Comparison of ENCODE assay signal across 1 cellular context in genomic region chr19:55495646-55496349, GRCh38.
TF ChIP-seq lines count a peak whose summit lies in the region.

No MANE protein-coding gene starts in this region.

TF ChIP-seq in GM23338, 12 proteins besides CTCF, POLR2A, EP300 and RAD21 (continued from another document):
- no peak for TF ChIP-seq ZNF462 (CRISPR knock-in tag; IDR thresholded peaks at IDR 0.05)
- TF ChIP-seq ZNF331 (CRISPR knock-in tag; IDR thresholded peaks at IDR 0.05; ENCODE audit: low read depth) = no peak
- TF ChIP-seq ETS1 (IDR thresholded peaks at IDR 0.05) = no peak
- no peak for TF ChIP-seq JUNB (IDR thresholded peaks at IDR 0.05; ENCODE audit: unreplicated experiment)
- TF ChIP-seq EZH2phosphoT487 (IDR thresholded peaks at IDR 0.05; ENCODE audit: unreplicated experiment) = no peak
- no peak for TF ChIP-seq REST (IDR thresholded peaks at IDR 0.05; ENCODE audit: unreplicated experiment)
- TF ChIP-seq CREB1 (CRISPR knock-in tag; IDR thresholded peaks at IDR 0.05; ENCODE audit: low read depth) = no peak
- TF ChIP-seq STAT1 (IDR thresholded peaks at IDR 0.05; ENCODE audit: unreplicated experiment) = no peak
- TF ChIP-seq POLR2AphosphoS5 (IDR thresholded peaks at IDR 0.05; ENCODE audit: low read depth) = no peak
- TF ChIP-seq NANOG (IDR thresholded peaks at IDR 0.05; ENCODE audit: borderline replicate concordance) = no peak
